ENCODE assay signal across 1 cellular context in the genomic region with DNA sequence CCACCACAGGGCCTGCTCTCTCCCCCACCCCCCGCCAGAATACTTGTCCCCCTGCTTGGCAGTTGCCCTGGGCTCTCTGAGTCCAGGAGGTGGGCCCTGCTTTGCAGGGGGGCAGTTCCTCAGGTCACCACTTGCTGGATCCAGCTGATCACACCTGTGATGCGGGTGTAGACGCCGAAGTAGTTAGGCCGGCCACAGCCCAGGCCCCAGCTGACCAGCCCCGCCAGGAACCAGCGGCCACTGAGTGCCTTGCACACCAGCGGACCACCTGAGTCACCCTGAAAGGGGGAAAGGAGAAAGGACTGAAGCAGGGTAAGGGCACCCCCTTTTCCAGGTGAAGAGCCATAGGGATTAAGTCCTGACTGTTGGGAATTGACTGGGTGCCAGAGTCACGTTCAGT.
TF ChIP-seq lines count a peak whose summit lies in the region.

No MANE protein-coding gene starts in this region.

TF ChIP-seq in H1, 55 proteins besides CTCF, POLR2A, EP300 and RAD21:
- TF ChIP-seq SRF (IDR thresholded peaks at IDR 0.05; ENCODE audit: low read depth, low read length) (no peak), SP2 (IDR thresholded peaks at IDR 0.05; ENCODE audit: low read length) (no peak), GTF2F1 (IDR thresholded peaks at IDR 0.05; ENCODE audit: borderline replicate concordance, low read depth, low read length) (no peak), HDAC2 (IDR thresholded peaks at IDR 0.05; ENCODE audit: borderline replicate concordance in 1 of 2, low read depth in 2 of 2, low read length in 2 of 2) (no peak), BACH1 (IDR thresholded peaks at IDR 0.05; ENCODE audit: low read length) (no peak), SUZ12 (IDR thresholded peaks at IDR 0.05; ENCODE audit: low read length) (no peak), TCF12 (IDR thresholded peaks at IDR 0.05; ENCODE audit: low read depth, low read length) (no peak)
- TF ChIP-seq, protein P1, sequence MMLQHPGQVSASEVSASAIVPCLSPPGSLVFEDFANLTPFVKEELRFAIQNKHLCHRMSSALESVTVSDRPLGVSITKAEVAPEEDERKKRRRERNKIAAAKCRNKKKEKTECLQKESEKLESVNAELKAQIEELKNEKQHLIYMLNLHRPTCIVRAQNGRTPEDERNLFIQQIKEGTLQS (IDR thresholded peaks at IDR 0.05; ENCODE audit: insufficient read depth, low read depth, low read length): no peak
